ENCODE assay signal across 9 cellular contexts in the genomic region with DNA sequence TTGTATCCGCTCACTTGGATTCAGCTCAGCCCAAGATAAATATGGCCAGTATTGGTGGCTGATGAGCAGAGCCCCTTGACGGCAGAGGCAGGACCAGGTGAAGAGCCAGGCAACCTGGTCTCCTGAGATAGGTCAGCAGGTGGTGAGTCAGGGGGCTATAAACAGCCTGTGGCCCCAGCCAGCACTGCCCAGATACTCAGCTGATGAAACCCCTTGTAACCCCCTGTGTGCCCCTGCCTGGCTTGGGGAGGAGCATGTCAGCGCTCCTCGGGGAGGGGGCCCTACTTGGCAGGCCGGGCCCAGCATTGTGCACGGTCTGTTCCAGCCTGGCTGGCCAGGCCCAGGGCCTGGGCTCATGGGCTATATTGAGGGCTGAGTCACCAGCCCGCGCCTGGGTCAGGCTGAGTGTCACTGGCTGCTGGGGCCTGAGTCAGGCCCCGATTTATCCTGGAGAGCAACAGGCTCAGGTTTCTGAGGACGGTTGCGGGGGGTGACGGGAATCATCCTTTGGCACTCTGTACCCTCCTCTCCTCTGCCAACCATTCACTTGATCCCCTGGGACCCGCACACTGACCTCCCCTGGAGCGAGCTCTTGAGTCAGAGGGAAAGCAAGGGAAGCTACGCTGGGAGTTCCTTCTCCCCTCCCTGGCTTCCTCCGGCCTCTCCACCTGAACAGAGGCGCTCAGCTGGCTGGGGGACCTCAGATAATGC. TPM values are rescaled to one million over a fixed set of nuclear protein-coding genes. Genes with fewer than 3 reads are reported as not detected.
DNase-seq lines count a peak whose midpoint lies in the region; ATAC-seq and TF ChIP-seq lines count a peak whose summit lies in the region.
"Had no signal": no experiment of that assay in that cellular context is flagged by ENCODE, and none has a peak within 500 bp of the region (broad histone marks: within the 10 kb centered on the region; RNA-seq: fewer than 3 reads in every experiment).

No MANE protein-coding gene starts in this region.

- intact Hi-C loops in ascending aorta (cut with DNase I): loop anchor here (1.0 kb wide), 1 partner anchor 88 kb away; a partner anchor contains a TSS
- intact Hi-C loops in stomach (cut with DNase I; ENCODE audit: low total_unique reads): no loop called here

- CTCF ChIA-PET in HEK293 (lab: Yijun Ruan, JAX): interaction anchor here (0.6 to 2.3 kb wide), 6 partner anchors 15 to 460 kb away, joined by 3 to 10 read pairs (median 4); no protein-coding TSS in a partner anchor

- DNase-seq in ascending aorta (ENCODE audit: low spot score in 2 of 2) (peak; percentile 71 to 87), right atrium auricular region (ENCODE audit: low spot score) (no peak), stomach (no peak), activated T-cell treated with anti-CD3 and anti-CD28 coated beads for 4 hours (no peak), T-helper 1 cell (no peak)

- H3K4me3 ChIP-seq in HEK293 (ENCODE audit: low read depth, low read length) (no peak overlapping the region), ascending aorta (peak overlapping the region in 1 of 2 donors; percentile 14), right atrium auricular region (peak overlapping the region in 1 of 2 donors; percentile 4), stomach (no peak overlapping the region)

- no peaks in the 10 kb centered on the region for H3K4me1 ChIP-seq in HEK293 (ENCODE audit: control insufficient read depth, insufficient read depth, low read length)
- H3K4me1 ChIP-seq in ascending aorta: peaks cover 5 to 25% of the 10 kb centered on the region in 2 donors
- H3K4me1 ChIP-seq in right atrium auricular region: peaks cover 0 to 47% of the 10 kb centered on the region in 2 donors
- peaks cover 27 to 44% (median 31%) of the 10 kb centered on the region in 4 donors for H3K4me1 ChIP-seq in stomach

- POLR2A ChIA-PET in HEK293 (lab: Yijun Ruan, JAX): interaction anchor here (2.3 kb wide), 2 partner anchors 35 to 36 kb away, joined by 5 to 7 read pairs; a partner anchor contains a TSS

- H3K27me3 ChIP-seq in ascending aorta: no peaks in the 10 kb centered on the region
- H3K27me3 ChIP-seq in right atrium auricular region: no peaks in the 10 kb centered on the region
- peaks cover 0 to 33% (median 27%) of the 10 kb centered on the region in 3 donors for H3K27me3 ChIP-seq in stomach

- no peak for ATAC-seq in HG03045 (IDR thresholded peaks at IDR 0.05; ENCODE audit: unreplicated experiment)
- ATAC-seq in GM18870 (IDR thresholded peaks at IDR 0.05; ENCODE audit: unreplicated experiment): no peak

- H3K9me3 ChIP-seq in HEK293 (ENCODE audit: control insufficient read depth, insufficient read depth, low read depth, low read length) (no peaks in the 10 kb centered on the region), ascending aorta (no peaks in the 10 kb centered on the region), right atrium auricular region (no peaks in the 10 kb centered on the region), stomach (no peaks in the 10 kb centered on the region)

- TF ChIP-seq CTCF in HEK293 (tag by site-specific recombination; IDR thresholded peaks at IDR 0.05): no peak
- TF ChIP-seq CTCF in ascending aorta (IDR thresholded peaks at IDR 0.05): no peak
- TF ChIP-seq CTCF in right atrium auricular region (IDR thresholded peaks at IDR 0.05): no peak
- TF ChIP-seq CTCF in stomach (IDR thresholded peaks at IDR 0.05): no peak

- no peak overlapping the region for H3K27ac ChIP-seq in HEK293 (ENCODE audit: extremely low read depth, low read depth, low read length)
- peak overlapping the region; percentile 92 to 95 for H3K27ac ChIP-seq in ascending aorta
- peak overlapping the region; percentile 93 to 99 for H3K27ac ChIP-seq in right atrium auricular region
- H3K27ac ChIP-seq in stomach: peak overlapping the region in 4 of 5 donors; percentile 38 to 95 (median 64)

- 75 to 92% (median 91%) methylated on average over 13 to 17 of the region's 17 CpGs for WGBS in stomach, 5 donors

- no peak for TF ChIP-seq POLR2A in stomach (IDR thresholded peaks at IDR 0.05)

- H3K36me3 ChIP-seq in HEK293 (ENCODE audit: control insufficient read depth in 2 of 2, insufficient read depth in 1 of 2, low read length in 2 of 2) (no peaks in the 10 kb centered on the region), ascending aorta (no peaks in the 10 kb centered on the region), right atrium auricular region (no peaks in the 10 kb centered on the region), stomach (no peaks in the 10 kb centered on the region)

- no peak for TF ChIP-seq EP300 in stomach (IDR thresholded peaks at IDR 0.05)

TF ChIP-seq in HEK293, 187 proteins besides CTCF, POLR2A, EP300 and RAD21 (continues in another document):
- TF ChIP-seq ZNF660 (tag by site-specific recombination; IDR thresholded peaks at IDR 0.05) (peak; percentile 84), ZFP69B (tag by site-specific recombination; IDR thresholded peaks at IDR 0.05) (peak; percentile 79), ZBTB7A (tag by site-specific recombination; IDR thresholded peaks at IDR 0.05; ENCODE audit: low read depth) (no peak), ZIC2 (tag by site-specific recombination; IDR thresholded peaks at IDR 0.05) (peak; percentile 75), ZNF184 (tag by site-specific recombination; IDR thresholded peaks at IDR 0.05) (no peak), ZNF544 (tag by site-specific recombination; IDR thresholded peaks at IDR 0.05) (no peak), TRIM28 (IDR thresholded peaks at IDR 0.05; ENCODE audit: borderline replicate concordance, low read length) (no peak)
- TF ChIP-seq, protein P1, sequence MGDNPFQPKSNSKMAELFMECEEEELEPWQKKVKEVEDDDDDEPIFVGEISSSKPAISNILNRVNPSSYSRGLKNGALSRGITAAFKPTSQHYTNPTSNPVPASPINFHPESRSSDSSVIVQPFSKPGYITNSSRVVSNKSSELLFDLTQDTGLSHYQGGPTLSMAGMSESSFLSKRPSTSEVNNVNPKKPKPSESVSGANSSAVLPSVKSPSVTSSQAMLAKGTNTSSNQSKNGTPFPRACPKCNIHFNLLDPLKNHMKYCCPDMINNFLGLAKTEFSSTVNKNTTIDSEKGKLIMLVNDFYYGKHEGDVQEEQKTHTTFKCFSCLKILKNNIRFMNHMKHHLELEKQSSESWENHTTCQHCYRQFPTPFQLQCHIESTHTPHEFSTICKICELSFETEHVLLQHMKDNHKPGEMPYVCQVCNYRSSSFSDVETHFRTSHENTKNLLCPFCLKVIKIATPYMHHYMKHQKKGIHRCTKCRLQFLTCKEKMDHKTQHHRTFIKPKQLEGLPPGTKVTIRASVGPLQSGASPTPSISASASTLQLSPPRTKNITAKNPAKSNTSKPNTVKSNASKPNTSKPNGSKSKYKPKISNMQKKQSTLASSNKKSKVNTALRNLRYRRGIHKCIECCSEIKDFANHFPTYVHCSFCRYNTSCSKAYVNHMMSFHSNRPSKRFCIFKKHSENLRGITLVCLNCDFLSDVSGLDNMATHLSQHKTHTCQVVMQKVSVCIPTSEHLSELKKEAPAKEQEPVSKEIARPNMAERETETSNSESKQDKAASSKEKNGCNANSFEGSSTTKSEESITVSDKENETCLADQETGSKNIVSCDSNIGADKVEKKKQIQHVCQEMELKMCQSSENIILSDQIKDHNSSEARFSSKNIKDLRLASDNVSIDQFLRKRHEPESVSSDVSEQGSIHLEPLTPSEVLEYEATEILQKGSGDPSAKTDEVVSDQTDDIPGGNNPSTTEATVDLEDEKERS (tag by site-specific recombination; IDR thresholded peaks at IDR 0.05): no peak
- TF ChIP-seq, protein P2, sequence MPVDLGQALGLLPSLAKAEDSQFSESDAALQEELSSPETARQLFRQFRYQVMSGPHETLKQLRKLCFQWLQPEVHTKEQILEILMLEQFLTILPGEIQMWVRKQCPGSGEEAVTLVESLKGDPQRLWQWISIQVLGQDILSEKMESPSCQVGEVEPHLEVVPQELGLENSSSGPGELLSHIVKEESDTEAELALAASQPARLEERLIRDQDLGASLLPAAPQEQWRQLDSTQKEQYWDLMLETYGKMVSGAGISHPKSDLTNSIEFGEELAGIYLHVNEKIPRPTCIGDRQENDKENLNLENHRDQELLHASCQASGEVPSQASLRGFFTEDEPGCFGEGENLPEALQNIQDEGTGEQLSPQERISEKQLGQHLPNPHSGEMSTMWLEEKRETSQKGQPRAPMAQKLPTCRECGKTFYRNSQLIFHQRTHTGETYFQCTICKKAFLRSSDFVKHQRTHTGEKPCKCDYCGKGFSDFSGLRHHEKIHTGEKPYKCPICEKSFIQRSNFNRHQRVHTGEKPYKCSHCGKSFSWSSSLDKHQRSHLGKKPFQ (tag by site-specific recombination; IDR thresholded peaks at IDR 0.05): no peak
- TF ChIP-seq, protein P3, sequence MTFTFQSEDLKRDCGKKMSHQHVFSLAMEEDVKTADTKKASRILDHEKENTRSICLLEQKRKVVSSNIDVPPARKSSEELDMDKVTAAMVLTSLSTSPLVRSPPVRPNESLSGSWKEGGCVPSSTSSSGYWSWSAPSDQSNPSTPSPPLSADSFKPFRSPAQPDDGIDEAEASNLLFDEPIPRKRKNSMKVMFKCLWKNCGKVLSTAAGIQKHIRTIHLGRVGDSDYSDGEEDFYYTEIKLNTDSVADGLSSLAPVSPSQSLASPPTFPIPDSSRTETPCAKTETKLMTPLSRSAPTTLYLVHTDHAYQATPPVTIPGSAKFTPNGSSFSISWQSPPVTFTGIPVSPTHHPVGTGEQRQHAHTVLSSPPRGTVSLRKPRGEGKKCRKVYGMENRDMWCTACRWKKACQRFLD (tag by site-specific recombination; IDR thresholded peaks at IDR 0.05): no peak

RNA-seq across cellular contexts. Expression of a gene that starts 2.8 kb away (rescaled TPM):
- total RNA-seq in ascending aorta (117 TPM), right atrium auricular region (100 to 1,000 TPM; 215 to 646 TPM), stomach (100 to 1,000 TPM in 3 of 5 donors, 10 to 100 TPM in 2; 30.9 to 184 (median 105) TPM)
- polyA plus RNA-seq in stomach: 10 to 100 TPM in 1 of 3 donors, 1 to 10 TPM in 2; 1.9 to 13.6 (median 5.3) TPM

RNA-seq across cellular contexts. Expression of a gene that starts 35.3 kb away (rescaled TPM):
- total RNA-seq in ascending aorta (142 TPM), right atrium auricular region (100 to 1,000 TPM; 121 TPM), stomach (10 to 100 TPM in 4 of 5 donors, 1 to 10 TPM in 1; 2.0 to 86.2 (median 47.5) TPM)
- 100 to 1,000 TPM; 246 to 282 (median 264) TPM for polyA plus RNA-seq in stomach

RNA-seq across cellular contexts. Expression of a gene that starts 35.6 kb away (rescaled TPM):
- total RNA-seq in ascending aorta (0.64 TPM), right atrium auricular region (1 to 10 TPM; 2.6 to 8.5 TPM), stomach (10 to 100 TPM in 2 of 5 donors, 1 to 10 TPM in 3; 4.6 to 36.8 (median 9.2) TPM)
- 1 to 10 TPM; 2.3 to 3.1 (median 2.7) TPM for polyA plus RNA-seq in stomach

RNA-seq across cellular contexts. Expression of a gene that starts 51.8 kb away (rescaled TPM):
- total RNA-seq in ascending aorta: not detected
- not detected for total RNA-seq in right atrium auricular region
- total RNA-seq in stomach: not detected
- polyA plus RNA-seq in stomach: not detected
- polyA plus RNA-seq: adipose tissue had no signal

Comparison
In these comparisons a context has a peak if more than half of its experiments do, and no peak if none do; other contexts are left out.
1. DNase-seq: peak in ascending aorta (2 of 2); none in right atrium auricular region (single experiment), stomach (single experiment), activated T-cell treated with anti-CD3 and anti-CD28 coated beads for 4 hours (single experiment) and T-helper 1 cell (0 of 5).